In the genomic region with DNA sequence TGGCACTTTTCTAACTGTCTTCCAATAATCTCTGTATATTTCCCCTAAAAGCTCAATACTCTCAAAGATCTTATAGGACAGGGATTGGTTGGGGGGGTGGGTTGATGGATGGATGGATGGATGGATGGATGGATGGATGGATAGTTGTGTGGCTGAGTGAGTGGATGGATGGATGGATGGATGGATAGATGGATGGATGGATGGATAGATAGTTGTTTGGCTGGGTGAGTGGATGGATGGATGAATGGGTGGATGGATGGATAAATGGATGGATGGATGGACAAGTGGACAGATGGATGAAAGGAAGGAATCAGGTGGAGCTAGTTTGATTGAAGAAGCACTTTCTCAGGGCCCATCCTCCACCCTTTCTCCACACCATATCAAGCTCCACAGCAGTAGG, we compare ENCODE assay signal across 3 cellular contexts.
TF ChIP-seq lines count a peak whose summit lies in the region.

No MANE protein-coding gene starts in this region.

TF ChIP-seq in HEK293, 187 proteins besides CTCF, POLR2A, EP300 and RAD21:
- TF ChIP-seq, protein P1, sequence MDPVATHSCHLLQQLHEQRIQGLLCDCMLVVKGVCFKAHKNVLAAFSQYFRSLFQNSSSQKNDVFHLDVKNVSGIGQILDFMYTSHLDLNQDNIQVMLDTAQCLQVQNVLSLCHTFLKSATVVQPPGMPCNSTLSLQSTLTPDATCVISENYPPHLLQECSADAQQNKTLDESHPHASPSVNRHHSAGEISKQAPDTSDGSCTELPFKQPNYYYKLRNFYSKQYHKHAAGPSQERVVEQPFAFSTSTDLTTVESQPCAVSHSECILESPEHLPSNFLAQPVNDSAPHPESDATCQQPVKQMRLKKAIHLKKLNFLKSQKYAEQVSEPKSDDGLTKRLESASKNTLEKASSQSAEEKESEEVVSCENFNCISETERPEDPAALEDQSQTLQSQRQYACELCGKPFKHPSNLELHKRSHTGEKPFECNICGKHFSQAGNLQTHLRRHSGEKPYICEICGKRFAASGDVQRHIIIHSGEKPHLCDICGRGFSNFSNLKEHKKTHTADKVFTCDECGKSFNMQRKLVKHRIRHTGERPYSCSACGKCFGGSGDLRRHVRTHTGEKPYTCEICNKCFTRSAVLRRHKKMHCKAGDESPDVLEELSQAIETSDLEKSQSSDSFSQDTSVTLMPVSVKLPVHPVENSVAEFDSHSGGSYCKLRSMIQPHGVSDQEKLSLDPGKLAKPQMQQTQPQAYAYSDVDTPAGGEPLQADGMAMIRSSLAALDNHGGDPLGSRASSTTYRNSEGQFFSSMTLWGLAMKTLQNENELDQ (tag by site-specific recombination; IDR thresholded peaks at IDR 0.05; ENCODE audit: low read depth): no peak
- peak; percentile 92 for TF ChIP-seq ZNF366 (tag by site-specific recombination; conservative IDR thresholded peaks at IDR 0.05)
- TF ChIP-seq ZBTB17 (tag by site-specific recombination; IDR thresholded peaks at IDR 0.05): peak; percentile 54

TF ChIP-seq in IMR-90, 13 proteins besides CTCF, POLR2A, EP300 and RAD21:
- TF ChIP-seq MXI1 (IDR thresholded peaks at IDR 0.05; ENCODE audit: borderline replicate concordance, low read depth, low read length) (no peak), MAFK (IDR thresholded peaks at IDR 0.05; ENCODE audit: low read depth, low read length) (no peak), RFX5 (IDR thresholded peaks at IDR 0.05; ENCODE audit: low read depth, low read length) (no peak), CHD1 (IDR thresholded peaks at IDR 0.05; ENCODE audit: low read depth, low read length) (no peak), FOS (IDR thresholded peaks at IDR 0.05; ENCODE audit: low read depth, low read length) (no peak), BHLHE40 (IDR thresholded peaks at IDR 0.05; ENCODE audit: low read depth, low read length) (no peak), RCOR1 (IDR thresholded peaks at IDR 0.05; ENCODE audit: insufficient replicate concordance, low read length) (no peak), MAZ (IDR thresholded peaks at IDR 0.05; ENCODE audit: borderline replicate concordance, low read depth, low read length) (no peak), CEBPB (IDR thresholded peaks at IDR 0.05; ENCODE audit: low read depth, low read length) (no peak), NFE2L2 (IDR thresholded peaks at IDR 0.05; ENCODE audit: low read depth, low read length) (no peak), SMC3 (IDR thresholded peaks at IDR 0.05; ENCODE audit: low read depth, low read length) (no peak)
- TF ChIP-seq, protein P2, sequence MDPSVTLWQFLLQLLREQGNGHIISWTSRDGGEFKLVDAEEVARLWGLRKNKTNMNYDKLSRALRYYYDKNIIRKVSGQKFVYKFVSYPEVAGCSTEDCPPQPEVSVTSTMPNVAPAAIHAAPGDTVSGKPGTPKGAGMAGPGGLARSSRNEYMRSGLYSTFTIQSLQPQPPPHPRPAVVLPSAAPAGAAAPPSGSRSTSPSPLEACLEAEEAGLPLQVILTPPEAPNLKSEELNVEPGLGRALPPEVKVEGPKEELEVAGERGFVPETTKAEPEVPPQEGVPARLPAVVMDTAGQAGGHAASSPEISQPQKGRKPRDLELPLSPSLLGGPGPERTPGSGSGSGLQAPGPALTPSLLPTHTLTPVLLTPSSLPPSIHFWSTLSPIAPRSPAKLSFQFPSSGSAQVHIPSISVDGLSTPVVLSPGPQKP (IDR thresholded peaks at IDR 0.05; ENCODE audit: borderline replicate concordance, low read depth, low read length): no peak
- TF ChIP-seq, protein P3, sequence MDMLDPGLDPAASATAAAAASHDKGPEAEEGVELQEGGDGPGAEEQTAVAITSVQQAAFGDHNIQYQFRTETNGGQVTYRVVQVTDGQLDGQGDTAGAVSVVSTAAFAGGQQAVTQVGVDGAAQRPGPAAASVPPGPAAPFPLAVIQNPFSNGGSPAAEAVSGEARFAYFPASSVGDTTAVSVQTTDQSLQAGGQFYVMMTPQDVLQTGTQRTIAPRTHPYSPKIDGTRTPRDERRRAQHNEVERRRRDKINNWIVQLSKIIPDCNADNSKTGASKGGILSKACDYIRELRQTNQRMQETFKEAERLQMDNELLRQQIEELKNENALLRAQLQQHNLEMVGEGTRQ (IDR thresholded peaks at IDR 0.05; ENCODE audit: low read depth, low read length): no peak

TF ChIP-seq in H1, 55 proteins besides CTCF, POLR2A, EP300 and RAD21:
- TF ChIP-seq EGR1 (IDR thresholded peaks at IDR 0.05; ENCODE audit: borderline replicate concordance, low read depth, low read length) (no peak), RNF2 (IDR thresholded peaks at IDR 0.05; ENCODE audit: borderline replicate concordance, low read depth, low read length, missing control alignments, poor library complexity, severe bottlenecking) (no peak), RBBP5 (IDR thresholded peaks at IDR 0.05; ENCODE audit: borderline replicate concordance, low read depth, low read length) (no peak), TAF7 (optimal IDR thresholded peaks at IDR 0.05; ENCODE audit: borderline replicate concordance, low read depth, low read length) (no peak), ZNF274 (IDR thresholded peaks at IDR 0.05; ENCODE audit: borderline replicate concordance, extremely low read depth, low read length) (no peak), RFX5 (IDR thresholded peaks at IDR 0.05; ENCODE audit: borderline replicate concordance, low read depth, low read length) (no peak), SP1 (IDR thresholded peaks at IDR 0.05; ENCODE audit: low read depth, low read length) (no peak)
- TF ChIP-seq, protein P4, sequence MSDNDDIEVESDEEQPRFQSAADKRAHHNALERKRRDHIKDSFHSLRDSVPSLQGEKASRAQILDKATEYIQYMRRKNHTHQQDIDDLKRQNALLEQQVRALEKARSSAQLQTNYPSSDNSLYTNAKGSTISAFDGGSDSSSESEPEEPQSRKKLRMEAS (IDR thresholded peaks at IDR 0.05): no peak
